Comparison of ENCODE assay signal across 20 cellular contexts in genomic region chr4:77710125-77710524, GRCh38.
A peak's percentile ranks its signal among the peaks of the same experiment; 100 is the strongest.
DNase-seq lines count a peak whose midpoint lies in the region; ATAC-seq, FAIRE-seq and TF ChIP-seq lines count a peak whose summit lies in the region.
"Had no signal": no experiment of that assay in that cellular context is flagged by ENCODE, and none has a peak within 500 bp of the region (broad histone marks: within the 10 kb centered on the region; RNA-seq: fewer than 3 reads in every experiment).

No MANE protein-coding gene starts in this region.

- peak; percentile 77 for FAIRE-seq in HepG2 (lab: Jason Lieb, UNC)

- H3K9ac ChIP-seq in HepG2 (ENCODE audit: insufficient read depth, low read depth, low read length) (no peak overlapping the region), neural progenitor cell (no peak overlapping the region)
- H3K9ac ChIP-seq: BLaER1 treated with 17β-estradiol and CSF1 and Interleukin-3, amounts not matched to agents 10 nM and 100 nM; GM23248 had no signal

- peaks cover 36 to 49% of the 10 kb centered on the region in 2 donors for H3K4me1 Mint-ChIP-seq in natural killer cell
- H3K4me1 Mint-ChIP-seq in natural killer cell treated with Interleukin-12 subunit alpha and Interleukin-12 subunit beta and Interleukin-15 and Interleukin-18, amount 100 ng/mL, for 72 hours (ENCODE audit: low read depth in 2 of 2): peaks cover 15 to 39% of the 10 kb centered on the region in 2 donors
- no peaks in the 10 kb centered on the region for H3K4me1 Mint-ChIP-seq in activated T-helper 17 cell treated with anti-CD3 and anti-CD28 coated beads, Interleukin-2, amount 50 U/mL, for 72 hours
- peaks cover 25% of the 10 kb centered on the region for H3K4me1 Mint-ChIP-seq in neural progenitor cell

- H3K4me3 ChIP-seq in HepG2 (replicated peaks in 1 of 3; ENCODE audit: insufficient read depth in 1 of 3, low read depth in 2 of 3, low read length in 3 of 3) (no peak overlapping the region), neural progenitor cell (no peak overlapping the region)
- H3K4me3 ChIP-seq: BLaER1 treated with 17β-estradiol and CSF1 and Interleukin-3, amounts not matched to agents 10 nM and 100 nM; GM12878; GM23248 had no signal

- no peak for TF ChIP-seq RAD21 in HepG2 (CRISPR knock-in tag; IDR thresholded peaks at IDR 0.05)

- TF ChIP-seq CTCF in natural killer cell (IDR thresholded peaks at IDR 0.05): no peak
- TF ChIP-seq CTCF in HepG2 (CRISPR knock-in tag; IDR thresholded peaks at IDR 0.05): no peak
- no peak for TF ChIP-seq CTCF in neural progenitor cell (IDR thresholded peaks at IDR 0.05)

- no peaks in the 10 kb centered on the region for H3K27me3 ChIP-seq in HepG2 (ENCODE audit: control insufficient read depth in 1 of 2, insufficient read depth in 2 of 2, low read length in 2 of 2)
- H3K27me3 ChIP-seq in neural progenitor cell: no peaks in the 10 kb centered on the region
- H3K27me3 ChIP-seq: BLaER1 treated with 17β-estradiol and CSF1 and Interleukin-3, amounts not matched to agents 10 nM and 100 nM had no signal

- H3K4me1 ChIP-seq in HepG2 (ENCODE audit: insufficient read depth, low read length) (peaks cover 15% of the 10 kb centered on the region), neural progenitor cell (no peaks in the 10 kb centered on the region)
- H3K4me1 ChIP-seq: BLaER1 treated with 17β-estradiol and CSF1 and Interleukin-3, amounts not matched to agents 10 nM and 100 nM had no signal

- H3K4me2 ChIP-seq in HepG2 (ENCODE audit: low read depth, low read length) (no peak overlapping the region; the same call in 1 of the 2 replicates), neural progenitor cell (no peak overlapping the region)
- H3K4me2 ChIP-seq: BLaER1 treated with 17β-estradiol and CSF1 and Interleukin-3, amounts not matched to agents 10 nM and 100 nM had no signal

- 0% methylated on average over 1 of the region's 1 CpG for WGBS in HepG2 (ENCODE audit: low lambda C conversion rate)

- CTCF ChIA-PET in HepG2 (lab: Yijun Ruan, JAX; ENCODE audit: low intra/inter-chr PET ratio, low total read pairs): no interaction called here

- H3K9me3 ChIP-seq in HepG2 (ENCODE audit: low read length) (no peaks in the 10 kb centered on the region), neural progenitor cell (ENCODE audit: low read depth) (no peaks in the 10 kb centered on the region)
- H3K9me3 ChIP-seq: BLaER1 treated with 17β-estradiol and CSF1 and Interleukin-3, amounts not matched to agents 10 nM and 100 nM had no signal

- H3K36me3 ChIP-seq in HepG2 (replicated peaks in 1 of 2; ENCODE audit: control insufficient read depth in 1 of 2, insufficient read depth in 2 of 2, low read length in 2 of 2): no peaks in the 10 kb centered on the region
- no peaks in the 10 kb centered on the region for H3K36me3 ChIP-seq in neural progenitor cell

- peak overlapping the region; percentile 33 for H3K27ac ChIP-seq in HepG2 (ENCODE audit: extremely low read length, insufficient read depth, low read length)
- no peak overlapping the region for H3K27ac ChIP-seq in neural progenitor cell
- H3K27ac ChIP-seq: BLaER1 treated with 17β-estradiol and CSF1 and Interleukin-3, amounts not matched to agents 10 nM and 100 nM; GM23248; HL-60 had no signal

- no peak for TF ChIP-seq POLR2A in HepG2 (IDR thresholded peaks at IDR 0.05; ENCODE audit: insufficient read depth in 1 of 2, low read depth in 2 of 2, low read length in 2 of 2)

- in situ Hi-C loops in HepG2 (cut with HindIII; ENCODE audit: extremely low pct_ligation_motif_present, low pct_unique_long_range_greater_than_20kb): no loop called here

- H3F3A ChIP-seq in neural progenitor cell (ENCODE audit: low read depth): no peaks in the 10 kb centered on the region

- no peak overlapping the region for H2AFZ ChIP-seq in HepG2 (ENCODE audit: low read length)
- no peak overlapping the region for H2AFZ ChIP-seq in neural progenitor cell (replicated peaks)
- H2AFZ ChIP-seq: GM23248 had no signal

- BruUV-seq in HepG2 (replicated peaks; lab: Mats Ljungman, UMichigan): no TSS peak

- H3K9me3 Mint-ChIP-seq in natural killer cell (no peaks in the 10 kb centered on the region), neural progenitor cell (no peaks in the 10 kb centered on the region)
- no peaks in the 10 kb centered on the region for H3K9me3 Mint-ChIP-seq in natural killer cell treated with Interleukin-12 subunit alpha and Interleukin-12 subunit beta and Interleukin-15 and Interleukin-18, amount 100 ng/mL, for 72 hours
- H3K9me3 Mint-ChIP-seq in activated T-helper 17 cell treated with anti-CD3 and anti-CD28 coated beads, Interleukin-2, amount 50 U/mL, for 72 hours: no peaks in the 10 kb centered on the region
- H3K9me3 Mint-ChIP-seq: CD8-positive, alpha-beta T cell; IgD-negative memory B cell had no signal

- H3K27me3 Mint-ChIP-seq in natural killer cell (ENCODE audit: low read depth in 2 of 2): no peaks in the 10 kb centered on the region
- H3K27me3 Mint-ChIP-seq in natural killer cell treated with Interleukin-12 subunit alpha and Interleukin-12 subunit beta and Interleukin-15 and Interleukin-18, amount 100 ng/mL, for 72 hours: no peaks in the 10 kb centered on the region
- no peaks in the 10 kb centered on the region for H3K27me3 Mint-ChIP-seq in activated T-helper 17 cell treated with anti-CD3 and anti-CD28 coated beads, Interleukin-2, amount 50 U/mL, for 72 hours
- H3K27me3 Mint-ChIP-seq in neural progenitor cell (ENCODE audit: insufficient read depth, low read depth): peaks cover 2% of the 10 kb centered on the region
- H3K27me3 Mint-ChIP-seq: B cell, IgD-negative memory B cell had no signal

- H3K4me3 Mint-ChIP-seq in natural killer cell: no peak overlapping the region
- H3K4me3 Mint-ChIP-seq in natural killer cell treated with Interleukin-12 subunit alpha and Interleukin-12 subunit beta and Interleukin-15 and Interleukin-18, amount 100 ng/mL, for 72 hours: no peak overlapping the region
- H3K4me3 Mint-ChIP-seq in activated T-helper 17 cell treated with anti-CD3 and anti-CD28 coated beads, Interleukin-2, amount 50 U/mL, for 72 hours: no peak overlapping the region
- H3K4me3 Mint-ChIP-seq in neural progenitor cell: no peak overlapping the region
- H3K4me3 Mint-ChIP-seq: B cell; CD8-positive, alpha-beta T cell; IgD-negative memory B cell had no signal

- H4K20me1 ChIP-seq in HepG2 (ENCODE audit: insufficient read depth, low read length) (no peaks in the 10 kb centered on the region), neural progenitor cell (ENCODE audit: low read depth) (no peaks in the 10 kb centered on the region)
- H4K20me1 ChIP-seq: BLaER1 treated with 17β-estradiol and CSF1 and Interleukin-3, amounts not matched to agents 10 nM and 100 nM had no signal

- DNase-seq in natural killer cell (no peak), HepG2 (ENCODE audit: low spot score) (peak; percentile 39), neural progenitor cell (ENCODE audit: low spot score) (no peak), NCI-H748 (lab: John Stamatoyannopoulos, UW; ENCODE audit: unreplicated experiment) (no peak), AG08396 (ENCODE audit: low spot score) (no peak)
- DNase-seq in natural killer cell treated with Interleukin-12 subunit alpha and Interleukin-12 subunit beta and Interleukin-15 and Interleukin-18, amount 100 ng/mL, for 72 hours (ENCODE audit: low spot score): no peak
- DNase-seq: 8988T; Calu3; CD8-positive, alpha-beta T cell; DMS79 treated with DMSO at 0.1 percent for 48 hours; EL; GM23248; HCEC 1CT had no signal

- POLR2A ChIA-PET in HepG2 (lab: Yijun Ruan, JAX): no interaction called here

- intact Hi-C loops in natural killer cell (cut with micrococcal nuclease) (no loop called here), HepG2 (cut with micrococcal nuclease; ENCODE audit: unreplicated experiment) (no loop called here)

- ATAC-seq in natural killer cell (no peak), HepG2 (peak; percentile 89), GM21423 (IDR thresholded peaks at IDR 0.05; ENCODE audit: unreplicated experiment) (no peak)
- ATAC-seq in natural killer cell treated with Interleukin-12 subunit alpha and Interleukin-12 subunit beta and Interleukin-15 and Interleukin-18, amount 100 ng/mL, for 72 hours: no peak
- no peak for ATAC-seq in activated T-helper 17 cell treated with anti-CD3 and anti-CD28 coated beads, Interleukin-2, amount 50 U/mL, for 72 hours (replicated peaks)
- ATAC-seq: CD8-positive, alpha-beta T cell; GM12878 had no signal

- no peak for TF ChIP-seq EP300 in HepG2 (IDR thresholded peaks at IDR 0.05; ENCODE audit: low read depth in 2 of 2, low read length in 2 of 2)
- no peak for TF ChIP-seq EP300 in HepG2 (CRISPR knock-in tag; IDR thresholded peaks at IDR 0.05; ENCODE audit: borderline replicate concordance)

- H3K27ac Mint-ChIP-seq in natural killer cell (peak overlapping the region; percentile 51 to 66), neural progenitor cell (peak overlapping the region; percentile 86)
- H3K27ac Mint-ChIP-seq in natural killer cell treated with Interleukin-12 subunit alpha and Interleukin-12 subunit beta and Interleukin-15 and Interleukin-18, amount 100 ng/mL, for 72 hours: no peak overlapping the region
- H3K27ac Mint-ChIP-seq in activated T-helper 17 cell treated with anti-CD3 and anti-CD28 coated beads, Interleukin-2, amount 50 U/mL, for 72 hours: peak overlapping the region; percentile 60
- H3K27ac Mint-ChIP-seq: B cell, IgD-negative memory B cell had no signal

- H3K36me3 Mint-ChIP-seq in natural killer cell (peaks cover 22% of the 10 kb centered on the region), neural progenitor cell (no peaks in the 10 kb centered on the region)
- peaks cover 18% of the 10 kb centered on the region for H3K36me3 Mint-ChIP-seq in natural killer cell treated with Interleukin-12 subunit alpha and Interleukin-12 subunit beta and Interleukin-15 and Interleukin-18, amount 100 ng/mL, for 72 hours
- peaks cover 36% of the 10 kb centered on the region for H3K36me3 Mint-ChIP-seq in activated T-helper 17 cell treated with anti-CD3 and anti-CD28 coated beads, Interleukin-2, amount 50 U/mL, for 72 hours (ENCODE audit: low read depth)

- H3K79me2 ChIP-seq in HepG2 (ENCODE audit: insufficient read depth, low read length) (no peaks in the 10 kb centered on the region), neural progenitor cell (ENCODE audit: low read depth) (no peaks in the 10 kb centered on the region)

Comparison
In these comparisons a context has a peak if more than half of its experiments do, and no peak if none do; other contexts are left out.
1. H3K27ac Mint-ChIP-seq: peak in natural killer cell (2 of 2), activated T-helper 17 cell treated with anti-CD3 and anti-CD28 coated beads, Interleukin-2, amount 50 U/mL, for 72 hours (single experiment) and neural progenitor cell (single experiment); none in natural killer cell treated with Interleukin-12 subunit alpha and Interleukin-12 subunit beta and Interleukin-15 and Interleukin-18, amount 100 ng/mL, for 72 hours (0 of 2).